ENCODE assay signal across 12 cellular contexts in the genomic region with DNA sequence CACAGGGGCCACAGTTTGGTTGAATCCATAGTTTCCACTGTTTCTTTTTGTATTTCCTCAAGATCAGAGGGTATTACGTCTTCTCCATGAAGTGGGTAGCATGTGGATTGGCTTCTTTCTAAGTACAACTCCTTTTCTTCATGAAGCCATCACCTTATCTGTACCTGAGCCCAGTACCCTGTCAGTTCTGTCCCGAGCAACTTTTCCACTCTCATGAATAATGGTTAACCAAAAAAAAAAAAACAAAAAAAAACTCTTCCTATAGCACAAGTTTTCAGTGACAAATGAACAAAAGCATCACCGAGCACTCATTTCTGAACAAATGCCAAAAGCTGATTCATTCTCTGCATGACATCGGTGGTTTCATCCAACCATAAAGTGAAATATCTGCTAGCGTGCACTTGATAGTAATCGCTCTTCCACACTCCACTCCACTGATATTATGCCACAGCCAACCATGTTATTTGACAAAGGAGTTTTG. TPM values are rescaled to one million over a fixed set of nuclear protein-coding genes. Genes with fewer than 3 reads are reported as not detected.
DNase-seq lines count a peak whose midpoint lies in the region; ATAC-seq and TF ChIP-seq lines count a peak whose summit lies in the region.
"Had no signal": no experiment of that assay in that cellular context is flagged by ENCODE, and none has a peak within 500 bp of the region (broad histone marks: within the 10 kb centered on the region; RNA-seq: fewer than 3 reads in every experiment).

No MANE protein-coding gene starts in this region.

- H3K36me3 ChIP-seq in RWPE2 (ENCODE audit: low read depth) = no peaks in the 10 kb centered on the region

- H3K27me3 ChIP-seq in AG04450 (ENCODE audit: control insufficient read depth, insufficient read depth, low read length) = no peaks in the 10 kb centered on the region
- H3K27me3 ChIP-seq in RWPE2 (ENCODE audit: insufficient read depth, poor library complexity, severe bottlenecking) = no peaks in the 10 kb centered on the region

- CTCF ChIA-PET in AG04450 (lab: Charles Lee) = interaction anchor here (0.7 to 2.2 kb wide), 2 partner anchors 133 to 164 kb away, joined by 3 to 5 read pairs; no protein-coding TSS in a partner anchor

- POLR2A ChIA-PET in AG04450 (lab: Yijun Ruan, JAX) = no interaction called here

- peak; percentile 58; the same call in 2 of the 3 replicates for ATAC-seq in RWPE2 (ENCODE audit: low read depth)
- no peak for ATAC-seq in HG02798 (IDR thresholded peaks at IDR 0.05; ENCODE audit: poor library complexity, unreplicated experiment)
- ATAC-seq in HG03159 (IDR thresholded peaks at IDR 0.05; ENCODE audit: unreplicated experiment) = no peak
- no peak for ATAC-seq in GM21786 (IDR thresholded peaks at IDR 0.05; ENCODE audit: unreplicated experiment)
- ATAC-seq: HepG2, left colon had no signal

- peak; percentile 33 for DNase-seq in AG04450 (ENCODE audit: low read depth, low spot score)
- peak; percentile 52 for DNase-seq in HFF-Myc (ENCODE audit: extremely low read depth, low read depth)
- DNase-seq in RWPE2 (ENCODE audit: low spot score) = no peak
- peak; percentile 33 for DNase-seq in fibroblast of the conjunctiva (ENCODE audit: low read depth)
- DNase-seq in stimulated activated CD4-positive, alpha-beta T cell treated with anti-CD3 and anti-CD28 coated beads, Interleukin-4, amount 100 ng/mL, for 1 hour = no peak
- DNase-seq: activated naive CD8-positive, alpha-beta T cell treated with anti-CD3 and anti-CD28 coated beads for 36 hours; Calu3; left colon had no signal

- no peaks in the 10 kb centered on the region for H3K9me3 ChIP-seq in AG04450 (ENCODE audit: control insufficient read depth, insufficient read depth, low read length)
- H3K9me3 ChIP-seq in RWPE2 (ENCODE audit: severe bottlenecking) = no peaks in the 10 kb centered on the region

- no peak for TF ChIP-seq CTCF in AG04450 (IDR thresholded peaks at IDR 0.05; ENCODE audit: low read depth, low read length)
- no peak for TF ChIP-seq CTCF in HFF-Myc (IDR thresholded peaks at IDR 0.05; ENCODE audit: low read depth, low read length, missing control alignments)
- no peak for TF ChIP-seq CTCF in RWPE2 (IDR thresholded peaks at IDR 0.05; ENCODE audit: poor library complexity, severe bottlenecking)

- H3K4me3 ChIP-seq in AG04450 (ENCODE audit: low read depth, low read length) (no peak overlapping the region), HFF-Myc (replicated peaks; ENCODE audit: low read depth, low read length) (no peak overlapping the region), RWPE2 (ENCODE audit: severe bottlenecking) (no peak overlapping the region)

- no peaks in the 10 kb centered on the region for H3K4me1 ChIP-seq in RWPE2 (ENCODE audit: insufficient read depth, poor library complexity, severe bottlenecking)

- H3K27ac ChIP-seq in AG04450 (ENCODE audit: low read depth, low read length) = no peak overlapping the region
- no peak overlapping the region for H3K27ac ChIP-seq in RWPE2 (ENCODE audit: poor library complexity, severe bottlenecking)

RNA-seq across cellular contexts. Expression of a gene that starts 6.8 kb away (rescaled TPM):
- polyA plus RNA-seq in AG04450 (2011; rRNA removed) = 2.3 and 2.9 TPM in 2 replicates
- 10.8 and 13.9 TPM in 2 replicates for polyA minus RNA-seq in AG04450 (2011; rRNA and poly(A)+ RNA removed)
- polyA plus RNA-seq: HepG2 had no signal

RNA-seq across cellular contexts. Expression of a gene that starts 53.0 kb away (rescaled TPM):
- polyA plus RNA-seq in AG04450 (2011; rRNA removed) = 1.3 and 1.5 TPM in 2 replicates
- polyA minus RNA-seq in AG04450 (2011; rRNA and poly(A)+ RNA removed) = 1.6 and 3.5 TPM in 2 replicates

Comparison
In these comparisons a context has a peak if more than half of its experiments do, and no peak if none do; other contexts are left out.
1. DNase-seq: peak in AG04450 (single experiment), HFF-Myc (single experiment) and fibroblast of the conjunctiva (single experiment); none in RWPE2 (single experiment) and stimulated activated CD4-positive, alpha-beta T cell treated with anti-CD3 and anti-CD28 coated beads, Interleukin-4, amount 100 ng/mL, for 1 hour (single experiment).